Comparison of ENCODE assay signal across 8 cellular contexts in the genomic region with DNA sequence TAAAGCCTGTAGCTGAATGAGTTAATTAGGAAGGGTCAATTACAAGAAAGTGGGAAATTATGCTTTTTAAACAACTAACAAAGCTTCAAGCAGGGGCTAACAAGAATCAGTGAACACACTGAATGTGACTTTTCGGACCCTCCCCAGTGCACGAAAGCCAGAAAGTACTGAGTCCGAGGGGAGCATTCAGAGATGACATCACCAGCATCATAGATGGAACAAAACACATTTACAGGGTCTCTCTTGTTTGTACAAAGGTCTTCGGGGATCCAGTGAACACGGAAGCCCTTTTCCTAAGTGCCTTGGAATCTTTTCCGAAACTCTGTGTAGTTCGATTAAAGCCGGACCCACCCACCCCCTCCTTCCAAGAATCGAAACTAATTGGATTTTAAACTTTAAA. TPM values are rescaled to one million over a fixed set of nuclear protein-coding genes. Genes with fewer than 3 reads are reported as not detected.
DNase-seq lines count a peak whose midpoint lies in the region; ATAC-seq lines count a peak whose summit lies in the region.

No MANE protein-coding gene starts in this region.

- intact Hi-C loops in activated CD4-positive, alpha-beta T cell treated with anti-CD3 and anti-CD28 coated beads for 36 hours (cut with DNase I, micrococcal nuclease): loop anchor here in 1 of 2 experiments (2.0 to 10.0 kb wide), 6 partner anchors 234 to 1352 kb away; partner anchors contain the start of genes ACTR8, NT5DC2, PBRM1 and RPL29

- in situ Hi-C loops in SK-MEL-5 (cut with HindIII; ENCODE audit: low pct_unique_long_range_greater_than_20kb, low sequenced_read_pairs): no loop called here

- ATAC-seq in activated CD4-positive, alpha-beta T cell treated with anti-CD3 and anti-CD28 coated beads for 36 hours: no peak
- ATAC-seq in HG03521 (IDR thresholded peaks at IDR 0.05; ENCODE audit: unreplicated experiment): no peak

- peaks cover 22% of the 10 kb centered on the region for H3K4me1 Mint-ChIP-seq in activated CD4-positive, alpha-beta T cell treated with anti-CD3 and anti-CD28 coated beads for 36 hours

- H3K36me3 Mint-ChIP-seq in activated CD4-positive, alpha-beta T cell treated with anti-CD3 and anti-CD28 coated beads for 36 hours (ENCODE audit: low read depth): peaks cover 9% of the 10 kb centered on the region

- peak overlapping the region; percentile 93 for H3K4me3 Mint-ChIP-seq in activated CD4-positive, alpha-beta T cell treated with anti-CD3 and anti-CD28 coated beads for 36 hours

- H3K9me3 Mint-ChIP-seq in activated CD4-positive, alpha-beta T cell treated with anti-CD3 and anti-CD28 coated beads for 36 hours (ENCODE audit: low read depth): no peaks in the 10 kb centered on the region

- peak; percentile 9 for DNase-seq in activated CD4-positive, alpha-beta T cell treated with anti-CD3 and anti-CD28 coated beads for 36 hours
- DNase-seq in activated CD4-positive, alpha-beta T cell treated with anti-CD3 and anti-CD28 coated beads, Interleukin-2, amount 50 U/mL, for 48 hours: no peak
- DNase-seq in SK-MEL-5 (ENCODE audit: low read depth, low spot score): peak; percentile 44
- DNase-seq in fibroblast of peridontal ligament (ENCODE audit: extremely low read depth): peak; percentile 33
- peak; percentile 12 for DNase-seq in pons (ENCODE audit: low spot score)
- DNase-seq in NK-92 treated with Interleukin-12 subunit alpha and Interleukin-12 subunit beta, amount 100 ng/mL, for 24 hours (lab: John Stamatoyannopoulos, UW): no peak
- DNase-seq in hepatic stellate cell (ENCODE audit: low spot score): no peak

- POLR2A ChIA-PET in activated CD4-positive, alpha-beta T cell treated with anti-CD3 and anti-CD28 coated beads for 36 hours (lab: Charles Lee): interaction anchor here (0.7 kb wide), 1 partner anchor 940 kb away, joined by 3 read pairs; no protein-coding TSS in a partner anchor

- no peaks in the 10 kb centered on the region for H3K27me3 Mint-ChIP-seq in activated CD4-positive, alpha-beta T cell treated with anti-CD3 and anti-CD28 coated beads for 36 hours

- CTCF ChIA-PET in activated CD4-positive, alpha-beta T cell treated with anti-CD3 and anti-CD28 coated beads for 36 hours (lab: Charles Lee): interaction anchor here (1.4 to 1.9 kb wide), 2 partner anchors 11 to 237 kb away, joined by 4 to 5 read pairs; no protein-coding TSS in a partner anchor

- H3K27ac Mint-ChIP-seq in activated CD4-positive, alpha-beta T cell treated with anti-CD3 and anti-CD28 coated beads for 36 hours: peak overlapping the region; percentile 99

RNA-seq across cellular contexts. Expression of gene DCP1A, which starts 0.8 kb away (rescaled TPM):
- total RNA-seq in activated CD4-positive, alpha-beta T cell treated with anti-CD3 and anti-CD28 coated beads for 36 hours: 10 to 100 TPM; 33.4 to 41.9 TPM
- total RNA-seq in SK-MEL-5 (2014; rRNA removed; shearing (Covaris generic)): 15.6 and 18.6 TPM in 2 replicates
- polyA plus RNA-seq in SK-MEL-5 (2015; cell fraction: cytosol; rRNA removed): 13.5 and 18.2 TPM in 2 replicates
- 14.2 and 15.9 TPM in 2 replicates for polyA plus RNA-seq in SK-MEL-5 (2015; cell fraction: nucleus; rRNA removed)

Comparison
In these comparisons a context has a peak if more than half of its experiments do, and no peak if none do; other contexts are left out.
1. DNase-seq: peak in activated CD4-positive, alpha-beta T cell treated with anti-CD3 and anti-CD28 coated beads for 36 hours (single experiment), SK-MEL-5 (single experiment), fibroblast of peridontal ligament (single experiment) and pons (single experiment); none in activated CD4-positive, alpha-beta T cell treated with anti-CD3 and anti-CD28 coated beads, Interleukin-2, amount 50 U/mL, for 48 hours (0 of 2), NK-92 treated with Interleukin-12 subunit alpha and Interleukin-12 subunit beta, amount 100 ng/mL, for 24 hours (single experiment) and hepatic stellate cell (single experiment).